Comparison of ENCODE assay signal across 10 cellular contexts in genomic region chr7:76343931-76344321, GRCh38.
"Had no signal": no experiment of that assay in that cellular context is flagged by ENCODE, and none has a peak within 500 bp of the region (broad histone marks: within the 10 kb centered on the region; RNA-seq: fewer than 3 reads in every experiment).

No MANE protein-coding gene starts in this region.

- H3K27me3 ChIP-seq: ascending aorta, heart left ventricle, thyroid gland had no signal

- H3K9me3 ChIP-seq: ascending aorta, heart left ventricle, thyroid gland had no signal

- H3K4me3 Mint-ChIP-seq: activated naive CD8-positive, alpha-beta T cell treated with anti-CD3 and anti-CD28 coated beads, Interleukin-2, amount 10 ng/mL, durations not matched to agents 7 days and 5 days; nephron had no signal

- H3K9me3 Mint-ChIP-seq: activated naive CD8-positive, alpha-beta T cell treated with anti-CD3 and anti-CD28 coated beads, Interleukin-2, amount 10 ng/mL, durations not matched to agents 7 days and 5 days; nephron had no signal

- ATAC-seq: heart left ventricle, left ventricle myocardium superior had no signal

- H3K27ac Mint-ChIP-seq: nephron had no signal

- H3K4me3 ChIP-seq: ascending aorta, coronary artery, heart left ventricle, SK-N-MC, thyroid gland had no signal

- H3K27ac ChIP-seq: ascending aorta, coronary artery, heart left ventricle, SK-N-MC, thyroid gland had no signal

- DNase-seq: activated naive CD8-positive, alpha-beta T cell treated with anti-CD3 and anti-CD28 coated beads, Interleukin-2, amount 10 ng/mL, durations not matched to agents 7 days and 5 days; effector CD4-positive, alpha-beta T cell; heart left ventricle; left ventricle myocardium superior; mesendoderm; thyroid gland had no signal

- H3K27me3 Mint-ChIP-seq: activated naive CD8-positive, alpha-beta T cell treated with anti-CD3 and anti-CD28 coated beads, Interleukin-2, amount 10 ng/mL, durations not matched to agents 7 days and 5 days had no signal
